Comparison of ENCODE assay signal across 24 cellular contexts in the genomic region with DNA sequence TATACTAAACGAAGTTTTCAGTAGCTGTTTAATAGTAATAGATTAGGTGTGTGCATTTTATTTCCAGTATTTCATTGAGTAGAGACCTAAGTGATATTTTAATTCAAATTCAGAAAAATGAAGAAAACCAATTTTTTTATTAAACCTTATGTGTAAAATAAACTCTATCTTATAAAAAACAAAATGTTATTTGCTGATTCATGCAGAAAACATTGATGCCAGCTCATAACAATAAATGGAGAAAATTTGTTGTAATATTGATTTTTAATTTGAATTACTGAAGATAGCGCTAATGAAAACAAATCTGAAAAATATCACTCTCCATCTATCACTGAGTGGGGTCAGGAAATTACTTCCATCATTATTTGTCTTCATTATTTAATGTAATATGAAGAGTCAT.
"Had no signal": no experiment of that assay in that cellular context is flagged by ENCODE, and none has a peak within 500 bp of the region (broad histone marks: within the 10 kb centered on the region; RNA-seq: fewer than 3 reads in every experiment).

No MANE protein-coding gene starts in this region.

- H3K9me3 ChIP-seq: colonic mucosa, esophagus squamous epithelium, gastroesophageal sphincter, heart left ventricle, left lung, lower lobe of right lung, mucosa of descending colon had no signal

- H3K4me1 Mint-ChIP-seq: immature natural killer cell, mesothelial cell of epicardium, naive B cell had no signal

- FAIRE-seq: keratinocyte had no signal

- H3K36me3 Mint-ChIP-seq: immature natural killer cell, mesothelial cell of epicardium, naive B cell had no signal

- H3K4me1 ChIP-seq: colonic mucosa, esophagus squamous epithelium, gastroesophageal sphincter, heart left ventricle, left lung, lower lobe of right lung had no signal

- H3K36me3 ChIP-seq: colonic mucosa, esophagus squamous epithelium, gastroesophageal sphincter, heart left ventricle, left lung, lower lobe of right lung had no signal

- H3K4me3 ChIP-seq: colonic mucosa, esophagus squamous epithelium, gastroesophageal sphincter, heart left ventricle, hepatocyte, left lung, lower lobe of right lung, mucosa of descending colon had no signal

- DNase-seq: colonic mucosa; cortex of kidney; effector CD8-positive, alpha-beta T cell; erythroblast; esophagus squamous epithelium; foreskin fibroblast; foreskin melanocyte; heart left ventricle; hypothalamus; immature natural killer cell; left cardiac atrium; left lung; left ventricle myocardium superior; lower lobe of right lung; mesenchymal stem cell; mucosa of descending colon; naive B cell had no signal

- H2AFZ ChIP-seq: hepatocyte had no signal

- H3K27ac Mint-ChIP-seq: dendritic cell treated with granulocyte-macrophage colony-stimulating factor and Interleukin-4, amounts not matched to agents 40 ng/mL and 50 ng/mL, for 4 days; immature natural killer cell; mesothelial cell of epicardium; naive B cell had no signal

- H3K27ac ChIP-seq: colonic mucosa, epithelial cell of prostate, esophagus squamous epithelium, gastroesophageal sphincter, heart left ventricle, hepatocyte, left lung, lower lobe of right lung had no signal

- H3K27me3 Mint-ChIP-seq: dendritic cell treated with granulocyte-macrophage colony-stimulating factor and Interleukin-4, amounts not matched to agents 40 ng/mL and 50 ng/mL, for 4 days; naive B cell had no signal

- H3K4me2 ChIP-seq: hepatocyte had no signal

- H3K4me3 Mint-ChIP-seq: dendritic cell treated with granulocyte-macrophage colony-stimulating factor and Interleukin-4, amounts not matched to agents 40 ng/mL and 50 ng/mL, for 4 days; immature natural killer cell; mesothelial cell of epicardium had no signal

- ATAC-seq: esophagus mucosa, gastroesophageal sphincter, heart left ventricle, left cardiac atrium, left lung, left ventricle myocardium superior, lower lobe of right lung, mucosa of descending colon had no signal

- H3K27me3 ChIP-seq: colonic mucosa, esophagus squamous epithelium, gastroesophageal sphincter, heart left ventricle, hepatocyte, left lung had no signal
